Comparison of ENCODE assay signal across 9 cellular contexts in genomic region chr18:77249583-77250500, GRCh38. TPM values are rescaled to one million over a fixed set of nuclear protein-coding genes. Genes with fewer than 3 reads are reported as not detected.
A peak's percentile ranks its signal among the peaks of the same experiment; 100 is the strongest.
DNase-seq lines count a peak whose midpoint lies in the region; ATAC-seq and TF ChIP-seq lines count a peak whose summit lies in the region.
"Had no signal": no experiment of that assay in that cellular context is flagged by ENCODE, and none has a peak within 500 bp of the region (broad histone marks: within the 10 kb centered on the region; RNA-seq: fewer than 3 reads in every experiment).

GALR1 (plus strand) TSS chr18:77249848; CDS start chr18:77250549, 701 bp downstream.

- in situ Hi-C loops in brain microvascular endothelial cell (cut with HindIII; ENCODE audit: low pct_ligation_motif_present, low sequenced_read_pairs), result no loop called here

- peaks cover 8% of the 10 kb centered on the region for H3K36me3 Mint-ChIP-seq in activated naive CD4-positive, alpha-beta T cell treated with anti-CD3 and anti-CD28 coated beads, Interleukin-2, amount 50 U/mL, for 24 hours
- no peaks in the 10 kb centered on the region for H3K36me3 Mint-ChIP-seq in memory B cell

- no peak for TF ChIP-seq CTCF in brain microvascular endothelial cell (IDR thresholded peaks at IDR 0.05; ENCODE audit: low read depth, low read length, missing control alignments)
- no peak for TF ChIP-seq CTCF in upper lobe of left lung (IDR thresholded peaks at IDR 0.05)

- peaks cover 13% of the 10 kb centered on the region for H3K9me3 Mint-ChIP-seq in activated naive CD4-positive, alpha-beta T cell treated with anti-CD3 and anti-CD28 coated beads, Interleukin-2, amount 50 U/mL, for 24 hours
- H3K9me3 Mint-ChIP-seq in memory B cell, result peaks cover 4% of the 10 kb centered on the region

- DNase-seq in activated naive CD4-positive, alpha-beta T cell treated with anti-CD3 and anti-CD28 coated beads, Interleukin-2, amount 50 U/mL, for 16 hours, result no peak
- DNase-seq in brain microvascular endothelial cell (no peak), memory B cell (ENCODE audit: low spot score in 2 of 2) (no peak), upper lobe of left lung (peak in 1 of 2 donors; percentile 77)
- DNase-seq in effector CD8-positive, alpha-beta T cell (lab: John Stamatoyannopoulos, UW), result no peak
- DNase-seq in stimulated activated CD4-positive, alpha-beta T cell treated with anti-CD3 and anti-CD28 coated beads, Interleukin-12 subunit alpha, Interleukin-12 subunit beta, amount 100 ng/mL, for 4 hours, result no peak
- DNase-seq: adrenal gland had no signal

- no peak within 1 kb of the TSS for H3K27ac Mint-ChIP-seq in activated naive CD4-positive, alpha-beta T cell treated with anti-CD3 and anti-CD28 coated beads, Interleukin-2, amount 50 U/mL, for 24 hours
- H3K27ac Mint-ChIP-seq in memory B cell, result no peak within 1 kb of the TSS

- no peaks in the 10 kb centered on the region for H3K36me3 ChIP-seq in brain microvascular endothelial cell (replicated peaks)
- no peaks in the 10 kb centered on the region for H3K36me3 ChIP-seq in upper lobe of left lung
- H3K36me3 ChIP-seq: adrenal gland had no signal

- H3K27me3 ChIP-seq in brain microvascular endothelial cell (replicated peaks) (peaks cover 41% of the 10 kb centered on the region), upper lobe of left lung (peaks cover 0 to 34% (median 18%) of the 10 kb centered on the region in 4 donors)

- H3K4me3 Mint-ChIP-seq in activated naive CD4-positive, alpha-beta T cell treated with anti-CD3 and anti-CD28 coated beads, Interleukin-2, amount 50 U/mL, for 24 hours, result peak within 1 kb of the TSS; percentile 58
- H3K4me3 Mint-ChIP-seq in memory B cell, result peak within 1 kb of the TSS; percentile 28

- no peak within 1 kb of the TSS for H3K27ac ChIP-seq in brain microvascular endothelial cell
- no peak within 1 kb of the TSS for H3K27ac ChIP-seq in upper lobe of left lung

- peaks cover 19% of the 10 kb centered on the region for H3K4me1 Mint-ChIP-seq in activated naive CD4-positive, alpha-beta T cell treated with anti-CD3 and anti-CD28 coated beads, Interleukin-2, amount 50 U/mL, for 24 hours
- peaks cover 6% of the 10 kb centered on the region for H3K4me1 Mint-ChIP-seq in memory B cell

- ATAC-seq in memory B cell (ENCODE audit: low read depth) (no peak), upper lobe of left lung (ENCODE audit: low FRiP score in 2 of 2) (peak in 1 of 2 donors; percentile 78), HG03520 (IDR thresholded peaks at IDR 0.05; ENCODE audit: unreplicated experiment) (no peak)

- peaks cover 51% of the 10 kb centered on the region for H3K27me3 Mint-ChIP-seq in activated naive CD4-positive, alpha-beta T cell treated with anti-CD3 and anti-CD28 coated beads, Interleukin-2, amount 50 U/mL, for 24 hours
- H3K27me3 Mint-ChIP-seq in memory B cell, result peaks cover 29% of the 10 kb centered on the region

- peaks cover 0 to 5% (median 0%) of the 10 kb centered on the region in 4 donors for H3K9me3 ChIP-seq in upper lobe of left lung
- H3K9me3 ChIP-seq: adrenal gland had no signal

- no peak for TF ChIP-seq POLR2A in upper lobe of left lung (IDR thresholded peaks at IDR 0.05)

- H3K4me1 ChIP-seq in upper lobe of left lung, result peaks cover 4 to 28% (median 16%) of the 10 kb centered on the region in 4 donors
- H3K4me1 ChIP-seq: adrenal gland had no signal

- TF ChIP-seq EP300 in upper lobe of left lung (IDR thresholded peaks at IDR 0.05), result no peak

- peak within 1 kb of the TSS; percentile 37 for H3K4me3 ChIP-seq in brain microvascular endothelial cell (ENCODE audit: low read depth, low read length)
- H3K4me3 ChIP-seq in upper lobe of left lung, result peak within 1 kb of the TSS in 3 of 4 donors; percentile 27 to 41 (median 31)

- WGBS in upper lobe of left lung, 2 donors, result 1 to 3% methylated on average over 33 to 42 of the region's 98 CpGs

RNA-seq across cellular contexts. Expression of gene GALR1, which starts in this region (rescaled TPM):
- not detected for total RNA-seq in upper lobe of left lung
